In the genomic region with DNA sequence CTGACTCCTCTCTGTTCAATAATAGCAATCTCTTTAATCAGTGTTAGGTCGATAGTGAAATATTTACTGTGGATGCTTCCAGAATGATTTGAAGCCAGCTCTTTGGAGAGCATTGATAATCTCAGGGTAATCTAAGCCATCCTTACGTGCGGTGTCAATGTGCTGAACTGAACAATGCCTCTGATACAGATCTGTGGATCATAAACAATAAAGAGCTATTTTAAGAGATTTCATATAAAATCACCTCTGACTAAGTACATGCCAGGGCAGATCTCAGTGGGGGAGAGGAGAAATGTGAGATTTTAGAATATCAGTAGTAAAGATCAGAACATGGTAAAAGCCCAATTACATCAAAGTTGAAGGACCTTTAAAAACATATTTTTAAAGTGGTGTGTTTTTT, we compare ENCODE assay signal across 20 cellular contexts.
A peak's percentile ranks its signal among the peaks of the same experiment; 100 is the strongest.
DNase-seq lines count a peak whose midpoint lies in the region; ATAC-seq, FAIRE-seq and TF ChIP-seq lines count a peak whose summit lies in the region.
"Had no signal": no experiment of that assay in that cellular context is flagged by ENCODE, and none has a peak within 500 bp of the region (broad histone marks: within the 10 kb centered on the region; RNA-seq: fewer than 3 reads in every experiment).

No MANE protein-coding gene starts in this region.

- no peaks in the 10 kb centered on the region for H3K27me3 ChIP-seq in mammary epithelial cell (ENCODE audit: insufficient read depth, low read length)
- no peaks in the 10 kb centered on the region for H3K27me3 ChIP-seq in breast epithelium
- no peaks in the 10 kb centered on the region for H3K27me3 ChIP-seq in keratinocyte (ENCODE audit: control insufficient read depth, extremely low read depth, insufficient read depth, low read length)
- no peaks in the 10 kb centered on the region for H3K27me3 ChIP-seq in smooth muscle cell (ENCODE audit: low read depth)
- H3K27me3 ChIP-seq: right lobe of liver, SJCRH30 had no signal

- WGBS in mammary epithelial cell (ENCODE audit: low coverage, missing lambda C conversion rate), result 48% methylated on average over 3 of the region's 3 CpGs
- WGBS in smooth muscle cell (ENCODE audit: low lambda C conversion rate), result 62% methylated on average over 3 of the region's 3 CpGs

- no peaks in the 10 kb centered on the region for H3K9me1 ChIP-seq in keratinocyte (ENCODE audit: control insufficient read depth, extremely low read depth, insufficient read depth, low read length)

- no peak for FAIRE-seq in keratinocyte (lab: Jason Lieb, UNC)
- FAIRE-seq: A204.1, HepG2 had no signal

- H3K27ac ChIP-seq in mammary epithelial cell (ENCODE audit: insufficient read depth, low read depth, low read length) (peak overlapping the region; percentile 20), breast epithelium (peak overlapping the region in 1 of 2 donors; percentile 12), keratinocyte (ENCODE audit: control insufficient read depth, insufficient read depth, low read length) (no peak overlapping the region), smooth muscle cell (ENCODE audit: low read depth) (peak overlapping the region; percentile 66)
- H3K27ac ChIP-seq: parathyroid adenoma, right lobe of liver, SJCRH30 had no signal

- no peaks in the 10 kb centered on the region for H4K20me1 ChIP-seq in mammary epithelial cell (ENCODE audit: insufficient read depth, low read length)
- H4K20me1 ChIP-seq in keratinocyte (ENCODE audit: control insufficient read depth, extremely low read depth, insufficient read depth, low read length), result no peaks in the 10 kb centered on the region
- H4K20me1 ChIP-seq in smooth muscle cell (ENCODE audit: low read depth), result no peaks in the 10 kb centered on the region

- H3K4me2 ChIP-seq in mammary epithelial cell (ENCODE audit: insufficient read depth, low read depth, low read length) (peak overlapping the region; percentile 26), keratinocyte (ENCODE audit: control insufficient read depth, extremely low read depth, insufficient read depth, low read depth, low read length) (peak overlapping the region; percentile 30), smooth muscle cell (peak overlapping the region; percentile 34)

- no peak for DNase-seq in mammary epithelial cell
- DNase-seq in breast epithelium (ENCODE audit: low spot score in 2 of 2), result no peak
- DNase-seq in astrocyte of the spinal cord (ENCODE audit: low read depth, low spot score), result peak; percentile 20
- DNase-seq in keratinocyte (ENCODE audit: low read depth, low spot score), result no peak
- no peak for DNase-seq in smooth muscle cell (lab: John Stamatoyannopoulos, UW; ENCODE audit: unreplicated experiment)
- DNase-seq in Right ventricle myocardium superior, result no peak
- no peak for DNase-seq in NAMALWA (ENCODE audit: low spot score)
- DNase-seq in ureter (ENCODE audit: low spot score), result no peak
- DNase-seq: activated B cell treated with CpG ODN at 0.5 μM for 24 hours; activated CD8-positive, alpha-beta T cell treated with anti-CD3 and anti-CD28 coated beads, Interleukin-2, amount 10 ng/mL, durations not matched to agents 7 days and 5 days; activated naive CD4-positive, alpha-beta T cell treated with anti-CD3 and anti-CD28 coated beads for 36 hours; activated T-cell treated with anti-CD3 and anti-CD28 coated beads, Interleukin-2, amount 50 U/mL, for 4 hours; anterior cingulate cortex; hippocampal formation; NCI-H2171 treated with DMSO at 0.1 percent for 48 hours; right lobe of liver; SJCRH30 had no signal

- H3K9me3 ChIP-seq in mammary epithelial cell (replicated peaks; ENCODE audit: insufficient read depth, low read length) (no peaks in the 10 kb centered on the region), breast epithelium (no peaks in the 10 kb centered on the region), keratinocyte (ENCODE audit: control insufficient read depth, low read depth, low read length) (no peaks in the 10 kb centered on the region), smooth muscle cell (replicated peaks; ENCODE audit: low read depth) (no peaks in the 10 kb centered on the region)
- H3K9me3 ChIP-seq: right lobe of liver, SJCRH30 had no signal

- CTCF ChIA-PET in mammary epithelial cell (lab: Charles Lee; ENCODE audit: low non-redundant PET), result no interaction called here

- TF ChIP-seq POLR2A in breast epithelium (IDR thresholded peaks at IDR 0.05), result no peak

- TF ChIP-seq CTCF in mammary epithelial cell (conservative IDR thresholded peaks at IDR 0.05 in 1 of 2, IDR thresholded peaks at IDR 0.05 in 1 of 2; ENCODE audit: extremely low read depth in 1 of 2, insufficient read depth in 1 of 2, low read depth in 1 of 2, low read length in 2 of 2), result no peak
- TF ChIP-seq CTCF in breast epithelium (IDR thresholded peaks at IDR 0.05), result no peak
- TF ChIP-seq CTCF in astrocyte of the spinal cord (IDR thresholded peaks at IDR 0.05; ENCODE audit: low read depth, low read length), result no peak
- no peak for TF ChIP-seq CTCF in keratinocyte (optimal IDR thresholded peaks at IDR 0.05 in 1 of 3, IDR thresholded peaks at IDR 0.05 in 1 of 3, conservative IDR thresholded peaks at IDR 0.05 in 1 of 3; ENCODE audit: extremely low read depth in 1 of 3, insufficient read depth in 2 of 3, low read length in 3 of 3)
- no peak for TF ChIP-seq CTCF in smooth muscle cell (IDR thresholded peaks at IDR 0.05; ENCODE audit: borderline replicate concordance, insufficient read depth, poor library complexity, severe bottlenecking)

- in situ Hi-C loops in mammary epithelial cell (cut with MboI; ENCODE audit: low sequenced_read_pairs in 2 of 2), result no loop called here
- in situ Hi-C loops in astrocyte of the spinal cord (cut with HindIII; ENCODE audit: low sequenced_read_pairs), result no loop called here

- dilution Hi-C loops in mammary epithelial cell (cut with HindIII; ENCODE audit: low sequenced_read_pairs) (no loop called here), keratinocyte (cut with MboI; ENCODE audit: extremely low pct_ligation_motif_present, low sequenced_read_pairs) (no loop called here)

- H3K9ac ChIP-seq in mammary epithelial cell (ENCODE audit: insufficient read depth, low read length) (no peak overlapping the region), keratinocyte (ENCODE audit: control insufficient read depth, extremely low read depth, insufficient read depth, low read length) (no peak overlapping the region), smooth muscle cell (ENCODE audit: low read depth) (no peak overlapping the region)
- H3K9ac ChIP-seq: parathyroid adenoma had no signal

- ATAC-seq in Right ventricle myocardium superior (ENCODE audit: poor library complexity), result no peak
- ATAC-seq: activated CD8-positive, alpha-beta T cell treated with anti-CD3 and anti-CD28 coated beads, Interleukin-2, amount 10 ng/mL, durations not matched to agents 7 days and 5 days; activated T-cell treated with anti-CD3 and anti-CD28 coated beads, Interleukin-2, amount 50 U/mL, for 4 hours; HepG2 had no signal

- intact Hi-C loops in mammary epithelial cell (cut with micrococcal nuclease), result no loop called here
- intact Hi-C loops in breast epithelium (cut with DNase I; ENCODE audit: low total_unique reads), result no loop called here
- intact Hi-C loops in Right ventricle myocardium superior (cut with DNase I), result no loop called here

- peaks cover 35% of the 10 kb centered on the region for H3K4me1 ChIP-seq in mammary epithelial cell (ENCODE audit: insufficient read depth, low read length)
- H3K4me1 ChIP-seq in breast epithelium, result no peaks in the 10 kb centered on the region
- H3K4me1 ChIP-seq in keratinocyte (ENCODE audit: control insufficient read depth, extremely low read depth, insufficient read depth, low read length), result peaks cover 15% of the 10 kb centered on the region
- H3K4me1 ChIP-seq in smooth muscle cell (ENCODE audit: low read depth), result no peaks in the 10 kb centered on the region
- H3K4me1 ChIP-seq: parathyroid adenoma, right lobe of liver had no signal

- BruUV-seq in mammary epithelial cell (replicated peaks; lab: Mats Ljungman, UMichigan), result no TSS peak

- H3K4me3 ChIP-seq in mammary epithelial cell (replicated peaks in 1 of 3; ENCODE audit: insufficient read depth in 1 of 3, low read depth in 2 of 3, low read length in 3 of 3), result no peak overlapping the region
- H3K4me3 ChIP-seq in breast epithelium, result no peak overlapping the region
- H3K4me3 ChIP-seq in astrocyte of the spinal cord (ENCODE audit: low read depth, low read length), result no peak overlapping the region
- H3K4me3 ChIP-seq in keratinocyte (ENCODE audit: control insufficient read depth in 2 of 3, extremely low read depth in 1 of 3, insufficient read depth in 2 of 3, low read depth in 1 of 3, low read length in 3 of 3), result no peak overlapping the region
- H3K4me3 ChIP-seq in smooth muscle cell, result no peak overlapping the region
- H3K4me3 ChIP-seq: right lobe of liver, SJCRH30 had no signal

- H2AFZ ChIP-seq in mammary epithelial cell (ENCODE audit: low read depth, low read length) (peak overlapping the region; percentile 62), keratinocyte (ENCODE audit: control insufficient read depth, low read length) (peak overlapping the region; percentile 54), smooth muscle cell (ENCODE audit: low read depth) (peak overlapping the region; percentile 73)
- H2AFZ ChIP-seq: parathyroid adenoma had no signal

- H3K36me3 ChIP-seq in mammary epithelial cell (ENCODE audit: insufficient read depth, low read length), result no peaks in the 10 kb centered on the region
- no peaks in the 10 kb centered on the region for H3K36me3 ChIP-seq in breast epithelium
- no peaks in the 10 kb centered on the region for H3K36me3 ChIP-seq in keratinocyte (ENCODE audit: control insufficient read depth in 2 of 2, extremely low read depth in 1 of 2, insufficient read depth in 2 of 2, low read length in 2 of 2)
- no peaks in the 10 kb centered on the region for H3K36me3 ChIP-seq in smooth muscle cell (ENCODE audit: low read depth)
- H3K36me3 ChIP-seq: right lobe of liver, SJCRH30 had no signal

- no peaks in the 10 kb centered on the region for H3F3A ChIP-seq in smooth muscle cell (ENCODE audit: low read depth)

- no peaks in the 10 kb centered on the region for H3K79me2 ChIP-seq in mammary epithelial cell (ENCODE audit: insufficient read depth, low read length)
- H3K79me2 ChIP-seq in keratinocyte (ENCODE audit: control insufficient read depth, insufficient read depth, low read length), result no peaks in the 10 kb centered on the region
- H3K79me2 ChIP-seq in smooth muscle cell (ENCODE audit: low read depth), result no peaks in the 10 kb centered on the region
- H3K79me2 ChIP-seq: parathyroid adenoma had no signal
